ENCODE assay signal across 3 cellular contexts in genomic region chr12:47025349-47025748, GRCh38.
"Had no signal": no experiment of that assay in that cellular context is flagged by ENCODE, and none has a peak within 500 bp of the region (broad histone marks: within the 10 kb centered on the region; RNA-seq: fewer than 3 reads in every experiment).

No MANE protein-coding gene starts in this region.

- H3K4me3 ChIP-seq: GM12878 had no signal

- DNase-seq: GDM1, GF-D8 had no signal
